Comparison of ENCODE assay signal across 26 cellular contexts in the genomic region with DNA sequence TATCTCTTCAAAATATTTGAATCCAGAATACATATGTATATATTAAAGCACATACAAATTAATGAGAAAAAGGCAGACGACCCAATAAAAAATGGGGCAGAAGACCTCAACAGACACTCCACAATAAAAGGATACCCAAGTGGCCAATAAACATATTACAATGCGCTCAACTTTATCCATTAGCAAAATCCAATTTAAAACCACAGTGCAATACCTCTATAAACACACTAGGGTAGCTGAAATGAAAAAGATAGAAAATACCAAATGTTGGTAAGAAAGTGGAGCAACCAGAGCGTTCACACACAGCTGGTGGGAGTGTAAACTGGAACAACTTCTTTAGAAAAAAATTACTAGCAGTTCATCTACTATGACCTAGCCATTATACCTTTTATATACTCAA.
"Had no signal": no experiment of that assay in that cellular context is flagged by ENCODE, and none has a peak within 500 bp of the region (broad histone marks: within the 10 kb centered on the region; RNA-seq: fewer than 3 reads in every experiment).

No MANE protein-coding gene starts in this region.

- H3K27me3 ChIP-seq: adrenal gland, breast epithelium, colonic mucosa, left lung, neural progenitor cell, sigmoid colon, upper lobe of left lung had no signal

- H3K4me3 Mint-ChIP-seq: activated B cell treated with CpG ODN at 0.5 μM for 24 hours; activated naive CD8-positive, alpha-beta T cell; activated T-cell treated with anti-CD3 and anti-CD28 coated beads, Interleukin-2, amount 50 U/mL, for 4 hours; central memory CD8-positive, alpha-beta T cell; naive thymus-derived CD4-positive, alpha-beta T cell; neural progenitor cell; T-helper 17 cell had no signal

- H3K36me3 Mint-ChIP-seq: activated naive CD8-positive, alpha-beta T cell; naive thymus-derived CD4-positive, alpha-beta T cell; neural progenitor cell had no signal

- H3K27me3 Mint-ChIP-seq: activated B cell treated with CpG ODN at 0.5 μM for 24 hours had no signal

- H3K4me1 ChIP-seq: adrenal gland, breast epithelium, colonic mucosa, left lung, neural progenitor cell, sigmoid colon, upper lobe of left lung had no signal

- ATAC-seq: activated T-cell treated with anti-CD3 and anti-CD28 coated beads, Interleukin-2, amount 50 U/mL, for 4 hours; left lung; naive thymus-derived CD4-positive, alpha-beta T cell; T-helper 17 cell had no signal

- H3K9me3 ChIP-seq: adrenal gland, breast epithelium, colonic mucosa, sigmoid colon, thoracic aorta, upper lobe of left lung had no signal

- H2AFZ ChIP-seq: neural progenitor cell had no signal

- DNase-seq: activated B cell treated with CpG ODN at 0.5 μM for 24 hours; activated CD4-positive, alpha-beta T cell treated with anti-CD3 and anti-CD28 coated beads for 4 hours; activated CD4-positive, alpha-beta T cell treated with anti-CD3 and anti-CD28 coated beads, Interleukin-2, amount 50 U/mL, for 48 hours; activated CD8-positive, alpha-beta memory T cell treated with anti-CD3 and anti-CD28 coated beads, Interleukin-2, amount 50 U/mL, for 48 hours; activated naive CD4-positive, alpha-beta T cell; activated T-cell treated with anti-CD3 and anti-CD28 coated beads, Interleukin-2, amount 50 U/mL, for 4 hours; adrenal gland; colonic mucosa; erythroblast; foreskin melanocyte; hippocampal formation; kidney glomerular epithelial cell; left lung; naive thymus-derived CD4-positive, alpha-beta T cell; sigmoid colon; stimulated activated CD4-positive, alpha-beta T cell treated with anti-CD3 and anti-CD28 coated beads, Interleukin-4, amount 100 ng/mL, for 1 hour; stimulated activated naive CD4-positive, alpha-beta T cell treated with Interleukin-2 at 50 U/mL for 16 hours; T-helper 17 cell; upper lobe of left lung had no signal

- H3K9me3 Mint-ChIP-seq: activated B cell treated with CpG ODN at 0.5 μM for 24 hours; activated T-cell treated with anti-CD3 and anti-CD28 coated beads, Interleukin-2, amount 50 U/mL, for 4 hours; activated T-helper 2 cell treated with anti-CD3 and anti-CD28 coated beads, Interferon-gamma antibody, Interleukin-2, Interleukin-4, amounts not matched to agents 10 μg/mL and 5 μg/mL and 100 μg/mL, durations not matched to agents 14 hours and 24 hours and 36 hours; central memory CD8-positive, alpha-beta T cell; neural progenitor cell had no signal

- H3K4me2 ChIP-seq: neural progenitor cell had no signal

- H3K36me3 ChIP-seq: adrenal gland, breast epithelium, colonic mucosa, left lung, neural progenitor cell, sigmoid colon, thoracic aorta, upper lobe of left lung had no signal

- H3K27ac Mint-ChIP-seq: activated B cell treated with CpG ODN at 0.5 μM for 24 hours; activated naive CD8-positive, alpha-beta T cell; activated T-helper 2 cell treated with anti-CD3 and anti-CD28 coated beads, Interferon-gamma antibody, Interleukin-2, Interleukin-4, amounts not matched to agents 10 μg/mL and 5 μg/mL and 100 μg/mL, durations not matched to agents 14 hours and 24 hours and 36 hours; naive thymus-derived CD4-positive, alpha-beta T cell; neural progenitor cell; T-helper 17 cell had no signal

- H3K4me3 ChIP-seq: adrenal gland, breast epithelium, colonic mucosa, left lung, lung, neural progenitor cell, sigmoid colon, thoracic aorta, upper lobe of left lung had no signal

- H3K27ac ChIP-seq: adrenal gland, breast epithelium, colonic mucosa, left lung, neural progenitor cell, sigmoid colon, thoracic aorta, upper lobe of left lung had no signal

- H3K9ac ChIP-seq: neural progenitor cell had no signal

- H3K4me1 Mint-ChIP-seq: activated B cell treated with CpG ODN at 0.5 μM for 24 hours; central memory CD8-positive, alpha-beta T cell; naive thymus-derived CD4-positive, alpha-beta T cell; neural progenitor cell; T-helper 17 cell had no signal
